ENCODE assay signal across 23 cellular contexts in the genomic region with DNA sequence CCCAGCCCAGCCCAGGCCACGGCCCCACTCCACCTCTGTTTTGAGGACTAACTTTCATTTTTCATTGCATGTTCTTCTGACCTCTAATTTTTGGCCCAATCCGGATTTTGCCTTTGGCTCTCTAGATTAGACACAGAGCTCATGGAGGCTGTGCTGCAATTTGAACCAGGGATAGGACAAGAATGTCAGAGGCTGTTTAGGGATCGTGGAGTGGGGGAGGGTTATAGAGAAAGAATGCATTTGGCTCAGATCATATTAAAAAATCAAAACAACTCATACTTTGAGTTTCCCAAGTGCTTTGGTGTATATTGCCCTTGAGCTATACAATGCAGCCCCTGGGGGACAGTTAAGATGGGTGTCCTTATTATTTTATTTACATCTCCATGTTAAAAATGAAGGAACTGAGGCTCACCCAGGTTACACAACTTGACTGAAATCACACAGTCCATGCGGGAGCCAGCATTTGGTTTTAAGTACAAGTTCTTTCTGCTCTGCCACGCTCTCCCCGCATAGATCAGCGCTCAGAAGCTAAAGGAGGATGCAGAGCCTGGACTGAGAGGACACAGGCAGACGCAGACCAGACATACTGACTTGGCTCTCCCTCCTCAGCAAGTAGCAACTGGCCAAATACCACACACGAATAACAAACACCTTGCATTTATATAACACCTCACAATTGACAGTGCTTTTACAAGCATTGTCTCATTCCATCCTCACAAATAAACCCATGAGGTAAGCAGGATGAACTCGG.
DNase-seq lines count a peak whose midpoint lies in the region; ATAC-seq, FAIRE-seq and TF ChIP-seq lines count a peak whose summit lies in the region.
"Had no signal": no experiment of that assay in that cellular context is flagged by ENCODE, and none has a peak within 500 bp of the region (broad histone marks: within the 10 kb centered on the region; RNA-seq: fewer than 3 reads in every experiment).

No MANE protein-coding gene starts in this region.

- H3K36me3 ChIP-seq in GM23338 (ENCODE audit: insufficient read depth) (no peaks in the 10 kb centered on the region), keratinocyte (ENCODE audit: control insufficient read depth in 2 of 2, extremely low read depth in 1 of 2, insufficient read depth in 2 of 2, low read length in 2 of 2) (no peaks in the 10 kb centered on the region), skeletal muscle satellite cell (ENCODE audit: insufficient read depth, low read length) (no peaks in the 10 kb centered on the region)
- H3K36me3 ChIP-seq: right atrium auricular region, uterus had no signal

- H3K4me1 ChIP-seq in GM23338 (ENCODE audit: insufficient read depth) (peaks cover 5% of the 10 kb centered on the region), keratinocyte (ENCODE audit: control insufficient read depth, extremely low read depth, insufficient read depth, low read length) (peaks cover 23% of the 10 kb centered on the region), skeletal muscle satellite cell (ENCODE audit: control insufficient read depth, insufficient read depth, low read length) (peaks cover 43% of the 10 kb centered on the region)
- H3K4me1 ChIP-seq: right atrium auricular region, uterus had no signal

- H3K4me1 Mint-ChIP-seq in GM23338, result peaks cover 7% of the 10 kb centered on the region
- peaks cover 57% of the 10 kb centered on the region for H3K4me1 Mint-ChIP-seq in chondrocyte (ENCODE audit: low read depth)
- H3K4me1 Mint-ChIP-seq in progenitor cell of endocrine pancreas (ENCODE audit: low read depth), result peaks cover 6% of the 10 kb centered on the region
- H3K4me1 Mint-ChIP-seq: CD8-positive, alpha-beta memory T cell had no signal

- dilution Hi-C loops in keratinocyte (cut with MboI; ENCODE audit: extremely low pct_ligation_motif_present, low sequenced_read_pairs), result no loop called here

- no peak overlapping the region for H3K9ac ChIP-seq in keratinocyte (ENCODE audit: control insufficient read depth, extremely low read depth, insufficient read depth, low read length)
- H3K9ac ChIP-seq in skeletal muscle satellite cell (ENCODE audit: low read depth, low read length), result peak overlapping the region; percentile 39

- H3K9me2 ChIP-seq in GM23338 (ENCODE audit: insufficient read depth), result no peaks in the 10 kb centered on the region

- peak overlapping the region; percentile 93 for H2AFZ ChIP-seq in GM23338
- H2AFZ ChIP-seq in keratinocyte (ENCODE audit: control insufficient read depth, low read length), result peak overlapping the region; percentile 27

- H3K9me3 ChIP-seq in keratinocyte (ENCODE audit: control insufficient read depth, low read depth, low read length), result no peaks in the 10 kb centered on the region
- no peaks in the 10 kb centered on the region for H3K9me3 ChIP-seq in skeletal muscle satellite cell (replicated peaks; ENCODE audit: low read length)
- H3K9me3 ChIP-seq: right atrium auricular region, uterus had no signal

- no peak; the same call in 2 of the 3 replicates for ATAC-seq in GM23338
- ATAC-seq in HG02870 (IDR thresholded peaks at IDR 0.05; ENCODE audit: unreplicated experiment), result no peak
- ATAC-seq: left colon had no signal

- peak overlapping the region; percentile 10; the same call in 1 of the 2 replicates for H3K27ac Mint-ChIP-seq in GM23338
- peak overlapping the region; percentile 65 for H3K27ac Mint-ChIP-seq in chondrocyte (ENCODE audit: unreplicated experiment)
- no peak overlapping the region for H3K27ac Mint-ChIP-seq in progenitor cell of endocrine pancreas
- H3K27ac Mint-ChIP-seq: activated CD4-positive, alpha-beta memory T cell treated with anti-CD3 and anti-CD28 coated beads for 36 hours; CD8-positive, alpha-beta memory T cell; endodermal cell; T-helper 1 cell treated with Interleukin-12 subunit alpha and Interleukin-12 subunit beta and Interleukin-4 antibody, amounts not matched to agents 30 μg/mL and 1 μg/mL, for 36 hours had no signal

- no peak overlapping the region for H3K4me3 Mint-ChIP-seq in GM23338
- no peak overlapping the region for H3K4me3 Mint-ChIP-seq in chondrocyte (ENCODE audit: unreplicated experiment)
- no peak overlapping the region for H3K4me3 Mint-ChIP-seq in progenitor cell of endocrine pancreas (ENCODE audit: low read depth)
- H3K4me3 Mint-ChIP-seq: activated CD4-positive, alpha-beta memory T cell treated with anti-CD3 and anti-CD28 coated beads for 36 hours; CD8-positive, alpha-beta memory T cell; endodermal cell; T-helper 1 cell treated with Interleukin-12 subunit alpha and Interleukin-12 subunit beta and Interleukin-4 antibody, amounts not matched to agents 30 μg/mL and 1 μg/mL, for 36 hours had no signal

- H3K27me3 Mint-ChIP-seq in GM23338 (ENCODE audit: insufficient read depth, low read depth, poor library complexity), result peaks cover 9% of the 10 kb centered on the region
- no peaks in the 10 kb centered on the region for H3K27me3 Mint-ChIP-seq in chondrocyte (ENCODE audit: low read depth)
- H3K27me3 Mint-ChIP-seq in progenitor cell of endocrine pancreas, result no peaks in the 10 kb centered on the region
- H3K27me3 Mint-ChIP-seq: activated CD4-positive, alpha-beta memory T cell treated with anti-CD3 and anti-CD28 coated beads for 36 hours had no signal

- DNase-seq in GM23338 (ENCODE audit: low spot score) (no peak), chondrocyte (ENCODE audit: low spot score) (no peak), keratinocyte (ENCODE audit: low read depth, low spot score) (no peak), SHP77 treated with DMSO at 0.1 percent for 48 hours (lab: John Stamatoyannopoulos, UW) (no peak), progenitor cell of endocrine pancreas (ENCODE audit: low spot score, unreplicated experiment) (no peak), CD1c-positive myeloid dendritic cell (ENCODE audit: extremely low spot score) (no peak)
- DNase-seq: activated CD4-positive, alpha-beta memory T cell treated with anti-CD3 and anti-CD28 coated beads for 36 hours; activated naive CD4-positive, alpha-beta T cell treated with Interleukin-2 at 50 U/mL for 16 hours; aorta; CD8-positive, alpha-beta memory T cell; endodermal cell; left colon; MM.1S; NCI-H774; nucleus accumbens; SIG-M5; stimulated activated naive CD4-positive, alpha-beta T cell treated with Interleukin-2 at 50 U/mL for 16 hours; uterus had no signal

- no peaks in the 10 kb centered on the region for H3F3A ChIP-seq in GM23338 (replicated peaks; ENCODE audit: low read depth)

- H3K9me3 Mint-ChIP-seq in GM23338 (no peaks in the 10 kb centered on the region), chondrocyte (ENCODE audit: low read depth) (no peaks in the 10 kb centered on the region), progenitor cell of endocrine pancreas (ENCODE audit: low read depth) (no peaks in the 10 kb centered on the region)
- H3K9me3 Mint-ChIP-seq: activated CD4-positive, alpha-beta memory T cell treated with anti-CD3 and anti-CD28 coated beads for 36 hours; CD8-positive, alpha-beta memory T cell; endodermal cell; T-helper 1 cell treated with Interleukin-12 subunit alpha and Interleukin-12 subunit beta and Interleukin-4 antibody, amounts not matched to agents 30 μg/mL and 1 μg/mL, for 36 hours had no signal

- no peak for TF ChIP-seq CTCF in GM23338 (conservative IDR thresholded peaks at IDR 0.05; ENCODE audit: low read depth in 2 of 2)
- TF ChIP-seq CTCF in chondrocyte (IDR thresholded peaks at IDR 0.05), result no peak
- no peak for TF ChIP-seq CTCF in keratinocyte (optimal IDR thresholded peaks at IDR 0.05 in 1 of 3, IDR thresholded peaks at IDR 0.05 in 1 of 3, conservative IDR thresholded peaks at IDR 0.05 in 1 of 3; ENCODE audit: extremely low read depth in 1 of 3, insufficient read depth in 2 of 3, low read length in 3 of 3)
- no peak for TF ChIP-seq CTCF in progenitor cell of endocrine pancreas (IDR thresholded peaks at IDR 0.05; ENCODE audit: unreplicated experiment)

- H4K20me1 ChIP-seq in GM23338 (replicated peaks; ENCODE audit: insufficient read depth) (no peaks in the 10 kb centered on the region), keratinocyte (ENCODE audit: control insufficient read depth, extremely low read depth, insufficient read depth, low read length) (no peaks in the 10 kb centered on the region)

- H3K4me2 ChIP-seq in GM23338, result peak overlapping the region; percentile 48; the same call in 1 of the 2 replicates
- H3K4me2 ChIP-seq in keratinocyte (ENCODE audit: control insufficient read depth, extremely low read depth, insufficient read depth, low read depth, low read length), result no peak overlapping the region
- H3K4me2 ChIP-seq in skeletal muscle satellite cell (ENCODE audit: low read length), result peak overlapping the region; percentile 24

- H3K27me3 ChIP-seq in GM23338 (ENCODE audit: insufficient read depth) (no peaks in the 10 kb centered on the region), keratinocyte (ENCODE audit: control insufficient read depth, extremely low read depth, insufficient read depth, low read length) (no peaks in the 10 kb centered on the region), skeletal muscle satellite cell (ENCODE audit: control insufficient read depth, insufficient read depth, low read length) (no peaks in the 10 kb centered on the region)
- H3K27me3 ChIP-seq: right atrium auricular region, uterus had no signal

- 0 out of 2 replicates have a peak overlapping the region, but pooled peaks have one; percentile 32 for H3K27ac ChIP-seq in GM23338 (ENCODE audit: low read depth)
- no peak overlapping the region for H3K27ac ChIP-seq in keratinocyte (ENCODE audit: control insufficient read depth, insufficient read depth, low read length)
- H3K27ac ChIP-seq: HL-60, right atrium auricular region had no signal

- FAIRE-seq in keratinocyte (lab: Jason Lieb, UNC), result no peak

- H3K9me1 ChIP-seq in keratinocyte (ENCODE audit: control insufficient read depth, extremely low read depth, insufficient read depth, low read length), result no peaks in the 10 kb centered on the region

- H3K79me2 ChIP-seq in GM23338 (replicated peaks; ENCODE audit: insufficient read depth) (no peaks in the 10 kb centered on the region), keratinocyte (ENCODE audit: control insufficient read depth, insufficient read depth, low read length) (no peaks in the 10 kb centered on the region)

- no peaks in the 10 kb centered on the region for H3K36me3 Mint-ChIP-seq in GM23338 (ENCODE audit: low read depth)
- no peaks in the 10 kb centered on the region for H3K36me3 Mint-ChIP-seq in chondrocyte (ENCODE audit: low read depth)
- H3K36me3 Mint-ChIP-seq in progenitor cell of endocrine pancreas (ENCODE audit: insufficient read depth), result no peaks in the 10 kb centered on the region
- H3K36me3 Mint-ChIP-seq: activated CD4-positive, alpha-beta memory T cell treated with anti-CD3 and anti-CD28 coated beads for 36 hours; CD8-positive, alpha-beta memory T cell had no signal

- no peak overlapping the region for H3K4me3 ChIP-seq in GM23338
- no peak overlapping the region for H3K4me3 ChIP-seq in keratinocyte (ENCODE audit: control insufficient read depth in 2 of 3, extremely low read depth in 1 of 3, insufficient read depth in 2 of 3, low read depth in 1 of 3, low read length in 3 of 3)
- no peak overlapping the region for H3K4me3 ChIP-seq in skeletal muscle satellite cell (ENCODE audit: low read length)
- H3K4me3 ChIP-seq: right atrium auricular region, uterus had no signal

TF ChIP-seq in GM23338, 12 proteins besides CTCF, POLR2A, EP300 and RAD21 (continues in another document):
- TF ChIP-seq JUNB (IDR thresholded peaks at IDR 0.05; ENCODE audit: unreplicated experiment), result no peak
- no peak for TF ChIP-seq CREB1 (CRISPR knock-in tag; IDR thresholded peaks at IDR 0.05; ENCODE audit: low read depth)
